In genomic region chrX:153969904-153970397, GRCh38 we compare ENCODE assay signal across 8 cellular contexts. TPM values are rescaled to one million over a fixed set of nuclear protein-coding genes. Genes with fewer than 3 reads are reported as not detected.
DNase-seq lines count a peak whose midpoint lies in the region; ATAC-seq and TF ChIP-seq lines count a peak whose summit lies in the region.

No MANE protein-coding gene starts in this region.

- peak; percentile 75 for DNase-seq in G401 (ENCODE audit: low spot score)
- peak; percentile 13 for DNase-seq in middle frontal gyrus (ENCODE audit: extremely low spot score, low spot score)
- DNase-seq in uterus, result peak in 1 of 2 donors; percentile 46
- DNase-seq in iPS-NIHi7 (ENCODE audit: extremely low spot score), result no peak

- intact Hi-C loops in uterus (cut with DNase I; ENCODE audit: low total_unique reads), result no loop called here

- H3K9ac ChIP-seq in OCI-LY1 (ENCODE audit: low read length), result peak overlapping the region; percentile 87

- no peak for TF ChIP-seq POLR2A in uterus (IDR thresholded peaks at IDR 0.05)

- H4K20me1 ChIP-seq in OCI-LY1 (ENCODE audit: insufficient read depth, low read length), result no peaks in the 10 kb centered on the region

- ATAC-seq in HG03442 (IDR thresholded peaks at IDR 0.05; ENCODE audit: unreplicated experiment), result no peak
- ATAC-seq in GM21390 (IDR thresholded peaks at IDR 0.05; ENCODE audit: unreplicated experiment), result no peak

- H3K27me3 ChIP-seq in OCI-LY1 (ENCODE audit: insufficient read depth, low read length) (no peaks in the 10 kb centered on the region), uterus (no peaks in the 10 kb centered on the region)

- H3K4me3 ChIP-seq in OCI-LY1 (ENCODE audit: low read depth, low read length, poor library complexity, severe bottlenecking) (peak overlapping the region; percentile 93), uterus (peak overlapping the region; percentile 52 to 96)

- H3F3A ChIP-seq in OCI-LY1 (ENCODE audit: insufficient read depth, low read length), result no peaks in the 10 kb centered on the region

- H3K4me1 ChIP-seq in OCI-LY1 (ENCODE audit: insufficient read depth, low read length, severe bottlenecking) (peaks cover 57% of the 10 kb centered on the region), uterus (peaks cover 0 to 5% of the 10 kb centered on the region in 2 donors)

- no peaks in the 10 kb centered on the region for H3K9me2 ChIP-seq in OCI-LY1 (ENCODE audit: low read depth, low read length)

- peaks cover 46% of the 10 kb centered on the region for H3K79me2 ChIP-seq in OCI-LY1 (ENCODE audit: insufficient read depth, low read length)

- H3K9me3 ChIP-seq in OCI-LY1 (ENCODE audit: low read length) (no peaks in the 10 kb centered on the region), uterus (no peaks in the 10 kb centered on the region)

- in situ Hi-C loops in G401 (cut with HindIII; ENCODE audit: low sequenced_read_pairs), result no loop called here

- TF ChIP-seq CTCF in OCI-LY1 (IDR thresholded peaks at IDR 0.05; ENCODE audit: low read length), result no peak
- TF ChIP-seq CTCF in uterus (IDR thresholded peaks at IDR 0.05), result no peak

- peak overlapping the region; percentile 99 for H3K4me2 ChIP-seq in OCI-LY1 (ENCODE audit: low read length)

- peak overlapping the region; percentile 97 for H3K27ac ChIP-seq in OCI-LY1 (ENCODE audit: low read depth, low read length, poor library complexity, severe bottlenecking)
- peak overlapping the region; percentile 99 for H3K27ac ChIP-seq in cingulate gyrus (ENCODE audit: low read depth, low read length)
- H3K27ac ChIP-seq in uterus, result peak overlapping the region; percentile 99

- H2AFZ ChIP-seq in OCI-LY1 (ENCODE audit: low read length), result no peak overlapping the region

- H3K36me3 ChIP-seq in OCI-LY1 (ENCODE audit: insufficient read depth, low read length) (peaks cover 28% of the 10 kb centered on the region; the same call in 1 of the 2 replicates), uterus (no peaks in the 10 kb centered on the region)

RNA-seq across cellular contexts. Expression of gene HCFC1, which starts 1.7 kb away (rescaled TPM):
- 12.4 and 16.1 TPM in 2 replicates for total RNA-seq in G401 (2014; rRNA removed; shearing (Covaris generic))
- 10 to 100 TPM; 20.9 to 65.7 (median 37.3) TPM for total RNA-seq in uterus

RNA-seq across cellular contexts. Expression of gene TMEM187, which starts 2.6 kb away (rescaled TPM):
- 1.4 and 7.4 TPM in 2 replicates for total RNA-seq in G401 (2014; rRNA removed; shearing (Covaris generic))
- total RNA-seq in uterus, result 1 to 10 TPM in 3 of 4 donors, not detected in 1; 2.5 to 9.6 (median 6.2) TPM

RNA-seq across cellular contexts. Expression of gene RENBP, which starts 25.5 kb away (rescaled TPM):
- total RNA-seq in G401 (2014; rRNA removed; shearing (Covaris generic)), result 7.1 and 8.4 TPM in 2 replicates
- total RNA-seq in uterus, result 1 to 10 TPM in 3 of 4 donors, under 1 TPM in 1; 0.77 to 5.9 (median 2.6) TPM

RNA-seq across cellular contexts. Expression of gene NAA10, which starts 35.1 kb away (rescaled TPM):
- 136 and 159 TPM in 2 replicates for total RNA-seq in G401 (2014; rRNA removed; shearing (Covaris generic))
- total RNA-seq in uterus, result 100 to 1,000 TPM in 2 of 4 donors, 10 to 100 TPM in 2; 37.9 to 198 (median 109) TPM

RNA-seq across cellular contexts. Expression of gene ARHGAP4, which starts 43.9 kb away (rescaled TPM):
- 55.7 and 62.6 TPM in 2 replicates for total RNA-seq in G401 (2014; rRNA removed; shearing (Covaris generic))
- 10 to 100 TPM in 2 of 4 donors, 1 to 10 TPM in 2; 5.1 to 28.3 (median 15.8) TPM for total RNA-seq in uterus
